In the genomic region with DNA sequence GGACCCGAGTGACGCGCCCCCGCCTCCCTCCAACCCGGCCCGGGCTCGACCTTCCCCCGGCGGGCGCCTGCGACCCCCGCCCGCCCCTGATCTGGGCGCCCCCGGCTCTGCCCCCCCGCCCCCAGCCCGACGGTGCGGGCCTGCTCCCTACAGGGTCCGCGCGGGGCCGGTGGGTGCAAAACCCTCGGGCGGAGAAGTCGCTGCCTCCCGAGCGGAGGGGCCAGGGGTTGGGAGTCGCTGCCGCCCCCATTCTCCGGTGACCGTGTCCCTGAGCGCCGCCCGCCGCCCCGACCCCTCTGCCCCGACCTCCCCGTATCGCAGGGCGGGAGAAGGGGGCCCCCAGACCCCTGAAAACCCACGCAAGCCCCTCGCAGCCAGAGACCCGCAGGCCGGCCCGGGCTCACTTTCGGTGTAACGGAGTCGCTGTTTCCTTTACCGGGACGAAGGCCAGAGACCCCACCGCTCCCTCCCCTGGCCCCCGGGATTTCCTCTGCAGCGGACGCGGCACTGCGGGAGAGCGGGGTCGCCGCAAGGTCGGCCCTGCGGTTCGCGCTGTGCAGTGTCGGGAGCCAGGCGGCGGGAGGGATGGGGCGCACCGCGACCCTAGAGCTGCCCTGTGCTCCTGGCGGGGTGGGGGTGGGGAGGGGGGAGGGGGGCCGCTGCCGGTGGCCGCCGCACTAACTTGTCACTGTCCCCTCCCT, we compare ENCODE assay signal across 13 cellular contexts. TPM values are rescaled to one million over a fixed set of nuclear protein-coding genes. Genes with fewer than 3 reads are reported as not detected.
A peak's percentile ranks its signal among the peaks of the same experiment; 100 is the strongest.
DNase-seq lines count a peak whose midpoint lies in the region; ATAC-seq lines count a peak whose summit lies in the region.
"Had no signal": no experiment of that assay in that cellular context is flagged by ENCODE, and none has a peak within 500 bp of the region (broad histone marks: within the 10 kb centered on the region; RNA-seq: fewer than 3 reads in every experiment).

No MANE protein-coding gene starts in this region.

- ATAC-seq in GM21526 (IDR thresholded peaks at IDR 0.05; ENCODE audit: low FRiP score, unreplicated experiment) = no peak

- no peaks in the 10 kb centered on the region for H3K36me3 ChIP-seq in NT2/D1 (ENCODE audit: insufficient read depth, insufficient read length, low read length)
- H3K36me3 ChIP-seq: spleen had no signal

- H3K4me3 ChIP-seq in NT2/D1 (ENCODE audit: insufficient read length, low read depth) (peak overlapping the region; percentile 18), iPS-11a (ENCODE audit: low read depth, low read length) (peak overlapping the region; percentile 33)

- H3K27me3 ChIP-seq in NT2/D1 (ENCODE audit: insufficient read depth, insufficient read length) = peaks cover 67% of the 10 kb centered on the region

- peaks cover 35% of the 10 kb centered on the region for H3K4me1 ChIP-seq in NT2/D1 (ENCODE audit: insufficient read depth, insufficient read length)

- H3K9me3 ChIP-seq in NT2/D1 (ENCODE audit: insufficient read depth, low read length) = peaks cover 7% of the 10 kb centered on the region

- DNase-seq in NCI-H1417 (lab: John Stamatoyannopoulos, UW) = peak in 2 of 3 experiments; percentile 49 to 58
- DNase-seq in NCI-H1417 treated with DMSO at 0.1 percent for 48 hours (lab: John Stamatoyannopoulos, UW) = no peak
- DNase-seq in NT2/D1 (ENCODE audit: low read depth, low spot score) = no peak
- DNase-seq in retina = peak; percentile 69
- no peak for DNase-seq in dermis blood vessel endothelial cell
- DNase-seq in NCI-H2196 (lab: John Stamatoyannopoulos, UW; ENCODE audit: unreplicated experiment) = no peak
- DNase-seq: activated T-cell treated with anti-CD3 and anti-CD28 coated beads, Interleukin-2, amount 50 U/mL, for 24 hours; foreskin melanocyte; NCI-H1694 had no signal

- H3K9ac ChIP-seq in NT2/D1 (ENCODE audit: insufficient read length, low read depth) = peak overlapping the region; percentile 56

RNA-seq across cellular contexts. Expression of a gene that starts 0.7 kb away (rescaled TPM):
- 0.09 and 0.34 TPM in 2 replicates for total RNA-seq in dermis blood vessel endothelial cell
- total RNA-seq: bronchial epithelial cell had no signal

Comparison
In these comparisons a context has a peak if more than half of its experiments do, and no peak if none do; other contexts are left out.
1. DNase-seq: peak in NCI-H1417 (2 of 3) and retina (single experiment); none in NCI-H1417 treated with DMSO at 0.1 percent for 48 hours (single experiment), NT2/D1 (single experiment), dermis blood vessel endothelial cell (single experiment) and NCI-H2196 (single experiment).